Comparison of ENCODE assay signal across 10 cellular contexts in the genomic region with DNA sequence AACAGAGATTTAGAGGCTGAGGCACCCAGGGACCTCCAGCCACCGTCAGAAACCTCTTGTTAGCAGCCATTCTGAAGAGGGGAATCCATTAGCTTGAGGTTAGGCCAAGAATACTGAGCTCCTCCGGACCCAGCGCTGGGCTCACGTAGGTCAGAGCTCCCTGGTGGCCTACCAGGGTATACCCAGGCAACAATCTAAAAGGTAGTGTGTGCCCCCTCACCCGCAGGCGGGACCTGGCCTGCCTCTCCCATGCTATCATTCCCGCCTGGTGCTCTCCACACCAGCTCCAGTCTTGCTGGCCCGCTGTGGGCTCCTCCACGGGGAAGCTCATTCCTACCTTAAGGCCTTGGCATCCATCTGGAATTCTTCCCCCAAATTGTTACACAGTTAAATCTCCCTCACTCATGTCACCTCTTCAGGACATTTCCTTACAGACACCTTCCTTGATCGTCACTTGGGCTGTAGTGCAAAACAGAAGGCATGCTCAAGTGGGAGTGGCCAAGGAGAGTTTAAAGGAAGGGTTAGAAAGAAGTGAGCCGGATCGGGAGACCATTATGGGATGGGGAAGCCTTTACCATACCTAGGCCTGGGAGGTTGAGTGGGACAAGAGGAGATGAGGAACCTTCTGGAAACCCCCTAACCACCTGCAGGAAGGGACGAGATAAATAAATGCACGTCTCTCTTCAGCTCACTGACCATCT.
A peak's percentile ranks its signal among the peaks of the same experiment; 100 is the strongest.
DNase-seq lines count a peak whose midpoint lies in the region; ATAC-seq, FAIRE-seq and TF ChIP-seq lines count a peak whose summit lies in the region.
"Had no signal": no experiment of that assay in that cellular context is flagged by ENCODE, and none has a peak within 500 bp of the region (broad histone marks: within the 10 kb centered on the region; RNA-seq: fewer than 3 reads in every experiment).

No MANE protein-coding gene starts in this region.

- no peak overlapping the region for H3K27ac ChIP-seq in CD4-positive, alpha-beta memory T cell (ENCODE audit: low read depth, low read length)
- H3K27ac ChIP-seq: neutrophil had no signal

- H3K9me3 ChIP-seq in MG63, result no peaks in the 10 kb centered on the region
- no peaks in the 10 kb centered on the region for H3K9me3 ChIP-seq in CD4-positive, alpha-beta memory T cell (ENCODE audit: control insufficient read depth in 1 of 2, low read length in 2 of 2)
- H3K9me3 ChIP-seq: neutrophil had no signal

- H3K27me3 Mint-ChIP-seq in endothelial cell (ENCODE audit: unreplicated experiment), result peaks cover 10% of the 10 kb centered on the region
- peaks cover 29% of the 10 kb centered on the region in 2 donors for H3K27me3 Mint-ChIP-seq in CD4-positive, alpha-beta memory T cell

- no peak overlapping the region for H3K4me3 ChIP-seq in MG63
- no peak overlapping the region for H3K4me3 ChIP-seq in CD4-positive, alpha-beta memory T cell (ENCODE audit: low read length in 2 of 2)

- POLR2A ChIA-PET in CD4-positive, alpha-beta memory T cell (lab: Charles Lee; ENCODE audit: partially characterized antibody), result no interaction called here

- H3K9me3 Mint-ChIP-seq in endothelial cell (ENCODE audit: unreplicated experiment), result no peaks in the 10 kb centered on the region
- peaks cover 0 to 16% (median 5%) of the 10 kb centered on the region in 8 donors for H3K9me3 Mint-ChIP-seq in CD4-positive, alpha-beta memory T cell

- intact Hi-C loops in CD4-positive, alpha-beta memory T cell (cut with micrococcal nuclease), result no loop called here

- H3K4me1 Mint-ChIP-seq in endothelial cell (ENCODE audit: unreplicated experiment), result peaks cover 38% of the 10 kb centered on the region
- H3K4me1 Mint-ChIP-seq in CD4-positive, alpha-beta memory T cell, result no peaks in the 10 kb centered on the region

- DNase-seq in DMS 273 treated with DMSO at 0.1 percent for 48 hours (lab: John Stamatoyannopoulos, UW) (peak; percentile 73), MG63 (peak; percentile 63), endothelial cell (ENCODE audit: low spot score) (peak; percentile 38), retina (peak; percentile 39), GM12891 (ENCODE audit: insufficient read length, low spot score) (no peak)
- DNase-seq in CD4-positive, alpha-beta memory T cell, result no peak
- DNase-seq in stimulated activated naive CD4-positive, alpha-beta T cell (lab: John Stamatoyannopoulos, UW), result no peak
- DNase-seq: activated naive CD4-positive, alpha-beta T cell treated with Interleukin-2 at 50 U/mL for 16 hours had no signal

- no peak for ATAC-seq in GM18498 (IDR thresholded peaks at IDR 0.05; ENCODE audit: unreplicated experiment)

- H3K27ac Mint-ChIP-seq in endothelial cell (ENCODE audit: unreplicated experiment), result peak overlapping the region; percentile 57
- H3K27ac Mint-ChIP-seq in CD4-positive, alpha-beta memory T cell, result no peak overlapping the region

- H3K27me3 ChIP-seq in MG63, result no peaks in the 10 kb centered on the region
- peaks cover 12% of the 10 kb centered on the region for H3K27me3 ChIP-seq in CD4-positive, alpha-beta memory T cell (ENCODE audit: insufficient read depth, low read length)

- CTCF ChIA-PET in CD4-positive, alpha-beta memory T cell (lab: Charles Lee; ENCODE audit: partially characterized antibody), result no interaction called here

- FAIRE-seq in GM12891 (lab: Jason Lieb, UNC), result no peak

- H3K4me1 ChIP-seq in CD4-positive, alpha-beta memory T cell (ENCODE audit: insufficient read depth, low read length), result no peaks in the 10 kb centered on the region

- no peak for TF ChIP-seq CTCF in endothelial cell (IDR thresholded peaks at IDR 0.05; ENCODE audit: unreplicated experiment)

- H3K36me3 ChIP-seq in MG63, result no peaks in the 10 kb centered on the region
- H3K36me3 ChIP-seq in CD4-positive, alpha-beta memory T cell (ENCODE audit: insufficient read depth, low read length), result no peaks in the 10 kb centered on the region
- H3K36me3 ChIP-seq: neutrophil had no signal

- H3K4me3 Mint-ChIP-seq in endothelial cell (ENCODE audit: unreplicated experiment), result peak overlapping the region; percentile 92
- H3K4me3 Mint-ChIP-seq in CD4-positive, alpha-beta memory T cell, result no peak overlapping the region

- no peak for TF ChIP-seq POLR2A in GM12891 (IDR thresholded peaks at IDR 0.05; ENCODE audit: low read depth, low read length)

- H3K36me3 Mint-ChIP-seq in endothelial cell (ENCODE audit: low read depth, unreplicated experiment), result peaks cover 15% of the 10 kb centered on the region
- H3K36me3 Mint-ChIP-seq in CD4-positive, alpha-beta memory T cell, result no peaks in the 10 kb centered on the region

TF ChIP-seq in GM12891, 5 proteins besides CTCF, POLR2A, EP300 and RAD21:
- TF ChIP-seq SPI1 (IDR thresholded peaks at IDR 0.05; ENCODE audit: low read depth, low read length) (no peak), POLR2AphosphoS5 (IDR thresholded peaks at IDR 0.05; ENCODE audit: low read depth, low read length) (no peak), TAF1 (IDR thresholded peaks at IDR 0.05; ENCODE audit: low read depth, low read length) (no peak), POU2F2 (IDR thresholded peaks at IDR 0.05; ENCODE audit: low read depth, low read length) (no peak), PAX5 (IDR thresholded peaks at IDR 0.05; ENCODE audit: insufficient read depth, low read length, severe bottlenecking) (no peak)

Comparison
In these comparisons a context has a peak if more than half of its experiments do, and no peak if none do; other contexts are left out.
1. DNase-seq: peak in DMS 273 treated with DMSO at 0.1 percent for 48 hours (single experiment), MG63 (single experiment), endothelial cell (single experiment) and retina (single experiment); none in GM12891 (single experiment), CD4-positive, alpha-beta memory T cell (0 of 5) and stimulated activated naive CD4-positive, alpha-beta T cell (0 of 6).